Comparison of ENCODE assay signal across 31 cellular contexts in the genomic region with DNA sequence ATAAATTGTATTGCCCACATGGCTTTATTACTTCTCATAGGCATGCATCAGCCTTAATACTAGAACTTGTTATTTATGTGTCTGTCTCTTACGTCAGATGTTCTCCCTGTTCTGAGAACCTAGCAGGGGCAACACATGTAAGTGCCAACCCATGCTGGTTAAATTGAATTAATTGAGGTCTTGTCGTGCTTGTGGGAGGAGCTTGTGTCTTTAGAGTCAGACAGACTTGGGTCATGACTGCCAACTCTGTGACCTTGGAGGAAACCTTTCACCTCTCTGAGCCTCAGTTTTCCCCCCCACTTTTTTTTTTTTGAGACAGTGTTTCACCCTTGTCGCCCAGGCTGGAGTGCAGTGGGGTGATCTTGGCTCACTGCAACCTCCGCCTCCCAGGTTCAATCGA. TPM values are rescaled to one million over a fixed set of nuclear protein-coding genes. Genes with fewer than 3 reads are reported as not detected.
DNase-seq lines count a peak whose midpoint lies in the region; ATAC-seq and TF ChIP-seq lines count a peak whose summit lies in the region.
"Had no signal": no experiment of that assay in that cellular context is flagged by ENCODE, and none has a peak within 500 bp of the region (broad histone marks: within the 10 kb centered on the region; RNA-seq: fewer than 3 reads in every experiment).

No MANE protein-coding gene starts in this region.

- CTCF ChIA-PET in CD8-positive, alpha-beta memory T cell (lab: Charles Lee), result interaction anchor here (0.9 kb wide), 1 partner anchor 96 kb away, joined by 3 read pairs; no protein-coding TSS in a partner anchor

- no peak for ATAC-seq in central memory CD8-positive, alpha-beta T cell (replicated peaks; ENCODE audit: extremely low read depth, poor library complexity, severe bottlenecking)
- ATAC-seq in HG03045 (IDR thresholded peaks at IDR 0.05; ENCODE audit: unreplicated experiment), result no peak
- ATAC-seq: Panc1; sciatic nerve; stimulated activated memory B cell treated with anti-CD40 and anti-IgM and Interleukin-4, amounts not matched to agents 10 μg/mL and 1 μg/mL and 100 μg/mL, for 72 hours had no signal

- no peak for TF ChIP-seq CTCF in neutrophil (IDR thresholded peaks at IDR 0.05)

- POLR2A ChIA-PET in CD8-positive, alpha-beta memory T cell (lab: Charles Lee), result no interaction called here

- peaks cover 25% of the 10 kb centered on the region for H3K4me1 ChIP-seq in CD8-positive, alpha-beta memory T cell (ENCODE audit: insufficient read depth, low read length)
- H3K4me1 ChIP-seq in neutrophil (ENCODE audit: control insufficient read depth in 1 of 2, insufficient read depth in 1 of 2, low read depth in 1 of 2, low read length in 1 of 2), result peaks cover 25 to 29% of the 10 kb centered on the region in 2 experiments
- H3K4me1 ChIP-seq: breast epithelium had no signal

- no peak overlapping the region for H3K4me3 ChIP-seq in CD8-positive, alpha-beta memory T cell (ENCODE audit: low read length)
- H3K4me3 ChIP-seq in neutrophil (ENCODE audit: low read depth in 1 of 2, low read length in 1 of 2), result no peak overlapping the region
- H3K4me3 ChIP-seq: breast epithelium, GM23248, testis had no signal

- no peak for DNase-seq in CD8-positive, alpha-beta memory T cell
- peak; percentile 65 for DNase-seq in NCI-H82 (lab: John Stamatoyannopoulos, UW)
- DNase-seq in central memory CD8-positive, alpha-beta T cell (ENCODE audit: low spot score in 2 of 2), result no peak
- no peak for DNase-seq in NCI-H2029 treated with DMSO at 0.1 percent for 48 hours (lab: John Stamatoyannopoulos, UW)
- DNase-seq in medulla oblongata (ENCODE audit: extremely low spot score), result no peak
- no peak for DNase-seq in GF-D8 (lab: John Stamatoyannopoulos, UW)
- DNase-seq: activated CD4-positive, alpha-beta T cell treated with anti-CD3 and anti-CD28 coated beads, Interleukin-2, amount 50 U/mL, for 48 hours; activated CD4-positive, CD25-positive, alpha-beta regulatory T cell; activated CD8-positive, alpha-beta memory T cell treated with anti-CD3 and anti-CD28 coated beads, Interleukin-2, amount 50 U/mL, for 48 hours; activated gamma-delta T cell; DMS 273 treated with DMSO at 0.1 percent for 48 hours; effector memory CD4-positive, alpha-beta T cell; EL; GM23248; HFFc6; kidney; NCI-H1092; NCI-H1694 treated with DMSO at 0.1 percent for 48 hours; NCI-H2171 treated with DMSO at 0.1 percent for 48 hours; NCI-H510A treated with DMSO at 0.1 percent for 48 hours; SHP77 treated with DMSO at 0.1 percent for 48 hours; stimulated activated CD4-positive, alpha-beta T cell treated with anti-CD3 and anti-CD28 coated beads, Interleukin-4, amount 100 ng/mL, for 4 hours; SW 1271; testis had no signal

- peak overlapping the region in 4 of 7 donors; percentile 42 to 81 (median 43) for H3K4me3 Mint-ChIP-seq in CD8-positive, alpha-beta memory T cell
- peak overlapping the region; percentile 94 for H3K4me3 Mint-ChIP-seq in central memory CD8-positive, alpha-beta T cell

- H3K9me3 Mint-ChIP-seq in CD8-positive, alpha-beta memory T cell, result no peaks in the 10 kb centered on the region
- no peaks in the 10 kb centered on the region for H3K9me3 Mint-ChIP-seq in central memory CD8-positive, alpha-beta T cell
- H3K9me3 Mint-ChIP-seq: HFFc6; stimulated activated memory B cell treated with anti-CD40 and anti-IgM and Interleukin-4, amounts not matched to agents 10 μg/mL and 1 μg/mL and 100 μg/mL, for 72 hours had no signal

- no peaks in the 10 kb centered on the region for H3K27me3 ChIP-seq in CD8-positive, alpha-beta memory T cell (ENCODE audit: insufficient read depth, low read length, poor library complexity, severe bottlenecking)
- no peaks in the 10 kb centered on the region for H3K27me3 ChIP-seq in neutrophil
- H3K27me3 ChIP-seq: breast epithelium, testis had no signal

- peak overlapping the region in 1 of 8 donors; percentile 10 for H3K27ac Mint-ChIP-seq in CD8-positive, alpha-beta memory T cell
- H3K27ac Mint-ChIP-seq in central memory CD8-positive, alpha-beta T cell (ENCODE audit: low read depth), result no peak overlapping the region
- H3K27ac Mint-ChIP-seq: stimulated activated memory B cell treated with anti-CD40 and anti-IgM and Interleukin-4, amounts not matched to agents 10 μg/mL and 1 μg/mL and 100 μg/mL, for 72 hours had no signal

- H3K27me3 Mint-ChIP-seq in CD8-positive, alpha-beta memory T cell, result no peaks in the 10 kb centered on the region
- H3K27me3 Mint-ChIP-seq in central memory CD8-positive, alpha-beta T cell, result no peaks in the 10 kb centered on the region
- H3K27me3 Mint-ChIP-seq: stimulated activated memory B cell treated with anti-CD40 and anti-IgM and Interleukin-4, amounts not matched to agents 10 μg/mL and 1 μg/mL and 100 μg/mL, for 72 hours had no signal

- no peaks in the 10 kb centered on the region for H3K36me3 ChIP-seq in CD8-positive, alpha-beta memory T cell (ENCODE audit: insufficient read depth, low read length)
- no peaks in the 10 kb centered on the region for H3K36me3 ChIP-seq in neutrophil
- H3K36me3 ChIP-seq: breast epithelium had no signal

- H3K4me1 Mint-ChIP-seq in CD8-positive, alpha-beta memory T cell, result peaks cover 23 to 30% (median 24%) of the 10 kb centered on the region in 3 donors
- peaks cover 32% of the 10 kb centered on the region for H3K4me1 Mint-ChIP-seq in central memory CD8-positive, alpha-beta T cell

- no peak overlapping the region for H3K27ac ChIP-seq in CD8-positive, alpha-beta memory T cell (ENCODE audit: low read depth, low read length)
- H3K27ac ChIP-seq in neutrophil, result peak overlapping the region; percentile 93
- H3K27ac ChIP-seq: breast epithelium, HL-60, testis had no signal

- peaks cover 0 to 5% (median 0%) of the 10 kb centered on the region in 3 donors for H3K36me3 Mint-ChIP-seq in CD8-positive, alpha-beta memory T cell
- peaks cover 7% of the 10 kb centered on the region for H3K36me3 Mint-ChIP-seq in central memory CD8-positive, alpha-beta T cell (ENCODE audit: insufficient read depth)
- H3K36me3 Mint-ChIP-seq: stimulated activated memory B cell treated with anti-CD40 and anti-IgM and Interleukin-4, amounts not matched to agents 10 μg/mL and 1 μg/mL and 100 μg/mL, for 72 hours had no signal

- no peaks in the 10 kb centered on the region for H3K9me3 ChIP-seq in CD8-positive, alpha-beta memory T cell (ENCODE audit: low read length)
- H3K9me3 ChIP-seq in neutrophil, result no peaks in the 10 kb centered on the region
- H3K9me3 ChIP-seq: breast epithelium, testis had no signal

RNA-seq across cellular contexts. Expression of a gene that starts 2.2 kb away (rescaled TPM):
- 1 to 10 TPM; 6.9 to 7.0 TPM for total RNA-seq in CD8-positive, alpha-beta memory T cell
- polyA plus RNA-seq in CD8-positive, alpha-beta memory T cell, result 3.9 TPM
